ENCODE assay signal across 10 cellular contexts in genomic region chr4:61199869-61200194, GRCh38. TPM values are rescaled to one million over a fixed set of nuclear protein-coding genes. Genes with fewer than 3 reads are reported as not detected.
A peak's percentile ranks its signal among the peaks of the same experiment; 100 is the strongest.
DNase-seq lines count a peak whose midpoint lies in the region; ATAC-seq, FAIRE-seq and TF ChIP-seq lines count a peak whose summit lies in the region.
"Had no signal": no experiment of that assay in that cellular context is flagged by ENCODE, and none has a peak within 500 bp of the region (broad histone marks: within the 10 kb centered on the region; RNA-seq: fewer than 3 reads in every experiment).

No MANE protein-coding gene starts in this region.

- TF ChIP-seq POLR2A in right lobe of liver (IDR thresholded peaks at IDR 0.05): no peak

- no peaks in the 10 kb centered on the region for H3K36me3 ChIP-seq in bronchial epithelial cell (ENCODE audit: control insufficient read depth, insufficient read depth, low read length)
- no peaks in the 10 kb centered on the region for H3K36me3 ChIP-seq in right lobe of liver

- WGBS in right lobe of liver (ENCODE audit: insufficient coverage, low coverage, low lambda C conversion rate, missing lambda C conversion rate): 0% methylated on average over 4 of the region's 10 CpGs

- FAIRE-seq in bronchial epithelial cell (lab: Jason Lieb, UNC): no peak

- TF ChIP-seq CTCF in bronchial epithelial cell (IDR thresholded peaks at IDR 0.05; ENCODE audit: insufficient read depth, low read length, severe bottlenecking) (no peak), right lobe of liver (IDR thresholded peaks at IDR 0.05) (no peak)

- H3K9me3 ChIP-seq in right lobe of liver: no peaks in the 10 kb centered on the region

- intact Hi-C loops in right lobe of liver (cut with DNase I): no loop called here

- DNase-seq in NCI-H2107 treated with DMSO at 0.1 percent for 48 hours (lab: John Stamatoyannopoulos, UW; ENCODE audit: unreplicated experiment) (peak; percentile 48), NCI-H2107 (lab: John Stamatoyannopoulos, UW) (no peak), bronchial epithelial cell (ENCODE audit: low read depth) (no peak), right lobe of liver (no peak), NCI-H1105 treated with DMSO at 0.1 percent for 48 hours (lab: John Stamatoyannopoulos, UW) (no peak)

- peaks cover 0 to 5% (median 0%) of the 10 kb centered on the region in 4 donors for H3K4me1 ChIP-seq in right lobe of liver

- H3K27me3 ChIP-seq in bronchial epithelial cell (ENCODE audit: control insufficient read depth, insufficient read depth, low read length): peaks cover 20% of the 10 kb centered on the region
- peaks cover 0 to 7% of the 10 kb centered on the region in 2 donors for H3K27me3 ChIP-seq in right lobe of liver

- H3K27ac ChIP-seq in right lobe of liver (no peak overlapping the region), temporal lobe (ENCODE audit: low read depth, low read length) (peak overlapping the region; percentile 78)

- ATAC-seq in right lobe of liver: peak in 1 of 4 donors; percentile 10
- no peak for ATAC-seq in HG03139 (IDR thresholded peaks at IDR 0.05; ENCODE audit: unreplicated experiment)
- no peak for ATAC-seq in GM21367 (IDR thresholded peaks at IDR 0.05; ENCODE audit: unreplicated experiment)
- ATAC-seq: activated T-helper 17 cell treated with anti-CD3 and anti-CD28 coated beads, Interleukin-2, amount 50 U/mL, for 72 hours; stimulated activated memory B cell treated with anti-CD40 and anti-IgM and Interleukin-4, amounts not matched to agents 10 μg/mL and 1 μg/mL and 100 μg/mL, for 72 hours had no signal

- H3K4me3 ChIP-seq in bronchial epithelial cell (ENCODE audit: low read depth, low read length) (peak overlapping the region; percentile 35), right lobe of liver (peak overlapping the region in 2 of 3 donors; percentile 23 to 42)

RNA-seq across cellular contexts. Expression of gene ADGRL3, which starts 0.3 kb away (rescaled TPM):
- total RNA-seq in bronchial epithelial cell: under 0.01 and 0.13 TPM in 2 replicates
- 1 to 10 TPM in 2 of 6 experiments, under 1 TPM in 4; 0.06 to 1.1 (median 0.35) TPM for total RNA-seq in right lobe of liver
- 226 TPM for total RNA-seq in temporal lobe
- total RNA-seq: activated T-helper 17 cell treated with anti-CD3 and anti-CD28 coated beads, Interleukin-2, amount 50 U/mL, for 72 hours had no signal

Comparison
In these comparisons a context has a peak if more than half of its experiments do, and no peak if none do; other contexts are left out.
1. RNA of gene ADGRL3, which starts 0.3 kb away (total RNA-seq): 226 TPM in temporal lobe (single experiment); 0.06 to 1.1 TPM in right lobe of liver and under 0.01 to 0.13 TPM in bronchial epithelial cell; every median in the first group is over 100 times any median in the second.